1 cellular context compared by ENCODE assay signal in genomic region chr3:128503751-128504532, GRCh38.
A peak's percentile ranks its signal among the peaks of the same experiment; 100 is the strongest.
TF ChIP-seq lines count a peak whose summit lies in the region.

No MANE protein-coding gene starts in this region.

TF ChIP-seq in K562, 482 proteins besides CTCF, POLR2A, EP300 and RAD21:
- TF ChIP-seq ZBTB33 (CRISPR knock-in tag; IDR thresholded peaks at IDR 0.05) (peak; percentile 67), TCF7L2 (IDR thresholded peaks at IDR 0.05; ENCODE audit: low read depth, low read length) (no peak), KDM5B (IDR thresholded peaks at IDR 0.05; ENCODE audit: insufficient replicate concordance, low read depth, low read length) (peak; percentile 24), POLR2G (IDR thresholded peaks at IDR 0.05; ENCODE audit: low read depth, low read length) (peak; percentile 67), HMGN3 (IDR thresholded peaks at IDR 0.05; ENCODE audit: borderline replicate concordance, extremely low read depth, insufficient read length, low read depth, low read length) (peak; percentile 32), BHLHE40 (IDR thresholded peaks at IDR 0.05; ENCODE audit: low read length) (no peak), EGR1 (conservative IDR thresholded peaks at IDR 0.05) (no peak)
